In genomic region chr6:37565267-37566208, GRCh38 we compare ENCODE assay signal across 8 cellular contexts.
DNase-seq lines count a peak whose midpoint lies in the region; ATAC-seq and TF ChIP-seq lines count a peak whose summit lies in the region.

No MANE protein-coding gene starts in this region.

- no peak for ATAC-seq in GM18861 (IDR thresholded peaks at IDR 0.05; ENCODE audit: unreplicated experiment)

- peak overlapping the region; percentile 70 for H2AFZ ChIP-seq in neural cell (ENCODE audit: low read depth, low read length)

- peak; percentile 71 for TF ChIP-seq CTCF in neural cell (IDR thresholded peaks at IDR 0.05; ENCODE audit: poor library complexity, severe bottlenecking)

- H3K9me2 ChIP-seq in neural cell (ENCODE audit: insufficient read depth, low read length) = no peaks in the 10 kb centered on the region

- peak overlapping the region; percentile 85 for H3K9ac ChIP-seq in neural cell (ENCODE audit: low read length)

- no peaks in the 10 kb centered on the region for H3K27me3 ChIP-seq in effector memory CD4-positive, alpha-beta T cell (replicated peaks; ENCODE audit: control insufficient read depth, insufficient read depth, low read length, poor library complexity, severe bottlenecking)
- H3K27me3 ChIP-seq in neural cell (ENCODE audit: insufficient read depth, low read depth, low read length) = no peaks in the 10 kb centered on the region

- TF ChIP-seq POLR2A in GM15510 (IDR thresholded peaks at IDR 0.05; ENCODE audit: borderline replicate concordance, extremely low read depth, insufficient read length) = peak; percentile 27

- TF ChIP-seq RAD21 in neural cell (conservative IDR thresholded peaks at IDR 0.05) = peak; percentile 75

- TF ChIP-seq EP300 in neural cell (conservative IDR thresholded peaks at IDR 0.05; ENCODE audit: poor library complexity, severe bottlenecking) = no peak

- H3K4me1 ChIP-seq in effector memory CD4-positive, alpha-beta T cell (ENCODE audit: control insufficient read depth, insufficient read depth, low read length, poor library complexity, severe bottlenecking) = peaks cover 9% of the 10 kb centered on the region

- H3K27ac ChIP-seq in effector memory CD4-positive, alpha-beta T cell (ENCODE audit: insufficient read depth, low read length, poor library complexity, severe bottlenecking) = no peak overlapping the region
- peak overlapping the region; percentile 96 for H3K27ac ChIP-seq in neural cell (ENCODE audit: low read length)

- no peaks in the 10 kb centered on the region for H3K36me3 ChIP-seq in effector memory CD4-positive, alpha-beta T cell (ENCODE audit: control insufficient read depth, insufficient read depth, low read length)
- no peaks in the 10 kb centered on the region for H3K36me3 ChIP-seq in neural cell (ENCODE audit: insufficient read depth, low read length)

- H3K9me3 ChIP-seq in effector memory CD4-positive, alpha-beta T cell (ENCODE audit: control insufficient read depth, low read length) = no peaks in the 10 kb centered on the region
- no peaks in the 10 kb centered on the region for H3K9me3 ChIP-seq in neural cell (ENCODE audit: low read length)

- H4K20me1 ChIP-seq in neural cell (ENCODE audit: insufficient read depth) = no peaks in the 10 kb centered on the region

- peak overlapping the region; percentile 31 for H3K4me3 ChIP-seq in effector memory CD4-positive, alpha-beta T cell (ENCODE audit: insufficient read depth, low read depth, low read length, poor library complexity, severe bottlenecking)
- H3K4me3 ChIP-seq in neural cell (ENCODE audit: low read length) = peak overlapping the region; percentile 62

- H3K4me2 ChIP-seq in neural cell (ENCODE audit: low read length) = peak overlapping the region; percentile 97

- no peaks in the 10 kb centered on the region for H3F3A ChIP-seq in neural cell (ENCODE audit: insufficient read depth, low read length, poor library complexity, severe bottlenecking)

- DNase-seq in NCI-H526 (lab: John Stamatoyannopoulos, UW) (peak; percentile 45 to 75), T1000 (lab: John Stamatoyannopoulos, UW) (no peak), NCI-H2107 (lab: John Stamatoyannopoulos, UW) (no peak), HCEC 1CT (no peak)
- no peak for DNase-seq in effector memory CD4-positive, alpha-beta T cell

- H3K79me2 ChIP-seq in neural cell (replicated peaks; ENCODE audit: insufficient read depth, low read length) = no peaks in the 10 kb centered on the region

TF ChIP-seq in neural cell, 6 proteins besides CTCF, POLR2A, EP300 and RAD21:
- TF ChIP-seq POLR2AphosphoS5 (IDR thresholded peaks at IDR 0.05) = peak; percentile 71
- TF ChIP-seq SMC3 (conservative IDR thresholded peaks at IDR 0.05; ENCODE audit: poor library complexity) = peak; percentile 81
- peak; percentile 69 for TF ChIP-seq TAF1 (IDR thresholded peaks at IDR 0.05; ENCODE audit: low read depth)
- TF ChIP-seq MXI1 (conservative IDR thresholded peaks at IDR 0.05; ENCODE audit: poor library complexity, severe bottlenecking) = no peak
- no peak for TF ChIP-seq EZH2 (IDR thresholded peaks at IDR 0.05; ENCODE audit: borderline replicate concordance, insufficient read depth, low read length, poor library complexity, severe bottlenecking)
- peak; percentile 88 for TF ChIP-seq REST (IDR thresholded peaks at IDR 0.05; ENCODE audit: borderline replicate concordance)

Comparison
In these comparisons a context has a peak if more than half of its experiments do, and no peak if none do; other contexts are left out.
1. DNase-seq: peak in NCI-H526 (2 of 2); none in effector memory CD4-positive, alpha-beta T cell (0 of 3), T1000 (single experiment), NCI-H2107 (single experiment) and HCEC 1CT (single experiment).